In genomic region chr5:147481376-147481775, GRCh38 we compare ENCODE assay signal across 9 cellular contexts. TPM values are rescaled to one million over a fixed set of nuclear protein-coding genes. Genes with fewer than 3 reads are reported as not detected.
DNase-seq lines count a peak whose midpoint lies in the region; ATAC-seq, FAIRE-seq and TF ChIP-seq lines count a peak whose summit lies in the region.
"Had no signal": no experiment of that assay in that cellular context is flagged by ENCODE, and none has a peak within 500 bp of the region (broad histone marks: within the 10 kb centered on the region; RNA-seq: fewer than 3 reads in every experiment).

No MANE protein-coding gene starts in this region.

- ATAC-seq in GM18907 (IDR thresholded peaks at IDR 0.05; ENCODE audit: unreplicated experiment) (peak; percentile 15), GM19467 (IDR thresholded peaks at IDR 0.05; ENCODE audit: unreplicated experiment) (no peak)
- ATAC-seq: activated CD8-positive, alpha-beta T cell treated with anti-CD3 and anti-CD28 coated beads, Interleukin-2, amount 10 ng/mL, durations not matched to agents 7 days and 5 days had no signal

- 16% methylated on average over 1 of the region's 1 CpG for WGBS in smooth muscle cell (ENCODE audit: low lambda C conversion rate)

- peak overlapping the region; percentile 40 for H3K4me2 ChIP-seq in smooth muscle cell

- peak overlapping the region; percentile 96 for H3K9ac ChIP-seq in smooth muscle cell (ENCODE audit: low read depth)

- no peak for TF ChIP-seq CTCF in smooth muscle cell (IDR thresholded peaks at IDR 0.05; ENCODE audit: borderline replicate concordance, insufficient read depth, poor library complexity, severe bottlenecking)

- no peak overlapping the region for H2AFZ ChIP-seq in smooth muscle cell (ENCODE audit: low read depth)

- no peaks in the 10 kb centered on the region for H3K27me3 ChIP-seq in smooth muscle cell (ENCODE audit: low read depth)

- H3K9me3 ChIP-seq in smooth muscle cell (replicated peaks; ENCODE audit: low read depth) = no peaks in the 10 kb centered on the region

- peaks cover 5% of the 10 kb centered on the region for H4K20me1 ChIP-seq in smooth muscle cell (ENCODE audit: low read depth)

- H3K36me3 ChIP-seq in smooth muscle cell (ENCODE audit: low read depth) = no peaks in the 10 kb centered on the region

- no peaks in the 10 kb centered on the region for H3K79me2 ChIP-seq in smooth muscle cell (ENCODE audit: low read depth)

- peak; percentile 74 for DNase-seq in M059J (ENCODE audit: low read depth)
- peak; percentile 87 for DNase-seq in dedifferentiated amniotic fluid mesenchymal stem cell (ENCODE audit: extremely low spot score)
- no peak for DNase-seq in smooth muscle cell (lab: John Stamatoyannopoulos, UW; ENCODE audit: unreplicated experiment)
- no peak for DNase-seq in SKM-1 (lab: John Stamatoyannopoulos, UW; ENCODE audit: unreplicated experiment)
- DNase-seq in frontal cortex (ENCODE audit: low spot score in 2 of 2) = no peak
- DNase-seq: activated CD8-positive, alpha-beta T cell treated with anti-CD3 and anti-CD28 coated beads, Interleukin-2, amount 10 ng/mL, durations not matched to agents 7 days and 5 days; NCI-H1105 had no signal

- H3K4me1 ChIP-seq in smooth muscle cell (ENCODE audit: low read depth) = peaks cover 41% of the 10 kb centered on the region

- no peak for FAIRE-seq in frontal cortex (lab: Jason Lieb, UNC)

- no peak overlapping the region for H3K4me3 ChIP-seq in smooth muscle cell

- H3F3A ChIP-seq in smooth muscle cell (ENCODE audit: low read depth) = peaks cover 31% of the 10 kb centered on the region

- H3K27ac ChIP-seq in smooth muscle cell (ENCODE audit: low read depth) = peak overlapping the region; percentile 99

RNA-seq across cellular contexts. Expression of gene DPYSL3, which starts 28.5 kb away (rescaled TPM):
- total RNA-seq in M059J (2014; rRNA removed; shearing (Covaris generic)) = 70.7 and 88.2 TPM in 2 replicates
- total RNA-seq in smooth muscle cell (121 and 124 TPM in 2 replicates), frontal cortex (888 TPM)
- 63.8 and 65.5 TPM in 2 replicates for polyA plus RNA-seq in smooth muscle cell

Comparison
In these comparisons a context has a peak if more than half of its experiments do, and no peak if none do; other contexts are left out.
1. DNase-seq: peak in M059J (single experiment) and dedifferentiated amniotic fluid mesenchymal stem cell (single experiment); none in smooth muscle cell (single experiment), SKM-1 (single experiment) and frontal cortex (0 of 2).